Comparison of ENCODE assay signal across 1 cellular context in genomic region chr1:177783052-177783451, GRCh38.
TF ChIP-seq lines count a peak whose summit lies in the region.

No MANE protein-coding gene starts in this region.

TF ChIP-seq in GM12878, 131 proteins besides CTCF, POLR2A, EP300 and RAD21 (continued from another document):
- TF ChIP-seq, protein P1, sequence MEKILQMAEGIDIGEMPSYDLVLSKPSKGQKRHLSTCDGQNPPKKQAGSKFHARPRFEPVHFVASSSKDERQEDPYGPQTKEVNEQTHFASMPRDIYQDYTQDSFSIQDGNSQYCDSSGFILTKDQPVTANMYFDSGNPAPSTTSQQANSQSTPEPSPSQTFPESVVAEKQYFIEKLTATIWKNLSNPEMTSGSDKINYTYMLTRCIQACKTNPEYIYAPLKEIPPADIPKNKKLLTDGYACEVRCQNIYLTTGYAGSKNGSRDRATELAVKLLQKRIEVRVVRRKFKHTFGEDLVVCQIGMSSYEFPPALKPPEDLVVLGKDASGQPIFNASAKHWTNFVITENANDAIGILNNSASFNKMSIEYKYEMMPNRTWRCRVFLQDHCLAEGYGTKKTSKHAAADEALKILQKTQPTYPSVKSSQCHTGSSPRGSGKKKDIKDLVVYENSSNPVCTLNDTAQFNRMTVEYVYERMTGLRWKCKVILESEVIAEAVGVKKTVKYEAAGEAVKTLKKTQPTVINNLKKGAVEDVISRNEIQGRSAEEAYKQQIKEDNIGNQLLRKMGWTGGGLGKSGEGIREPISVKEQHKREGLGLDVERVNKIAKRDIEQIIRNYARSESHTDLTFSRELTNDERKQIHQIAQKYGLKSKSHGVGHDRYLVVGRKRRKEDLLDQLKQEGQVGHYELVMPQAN (conservative IDR thresholded peaks at IDR 0.05) = no peak
- TF ChIP-seq TBL1XR1 (IDR thresholded peaks at IDR 0.05; ENCODE audit: low read depth, low read length) (no peak), RELB (IDR thresholded peaks at IDR 0.05; ENCODE audit: low read depth) (no peak), HCFC1 (IDR thresholded peaks at IDR 0.05; ENCODE audit: low read length) (no peak), USF1 (IDR thresholded peaks at IDR 0.05; ENCODE audit: borderline replicate concordance, extremely low read length, insufficient read depth, low read depth, low read length) (no peak), BCL11A (IDR thresholded peaks at IDR 0.05; ENCODE audit: low read depth, low read length) (no peak)
